In the genomic region with DNA sequence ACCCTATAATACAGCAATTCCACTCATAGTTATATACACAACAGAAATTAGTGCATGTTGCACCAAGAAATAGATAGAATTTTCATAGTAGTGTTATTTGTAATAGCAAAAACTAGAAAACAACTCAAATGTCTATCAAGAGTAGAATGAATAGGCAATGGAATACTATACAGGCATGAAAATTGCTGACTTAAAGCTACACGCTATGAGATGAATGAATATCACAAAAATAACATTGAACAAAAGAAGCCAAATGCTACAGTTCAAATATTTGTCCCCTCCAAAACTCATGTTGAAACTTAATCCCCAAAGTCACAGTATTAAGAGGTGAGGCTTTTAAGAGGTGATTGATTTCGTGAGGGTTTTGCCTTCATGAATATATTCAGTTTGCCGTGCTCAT, we compare ENCODE assay signal across 27 cellular contexts.
"Had no signal": no experiment of that assay in that cellular context is flagged by ENCODE, and none has a peak within 500 bp of the region (broad histone marks: within the 10 kb centered on the region; RNA-seq: fewer than 3 reads in every experiment).

No MANE protein-coding gene starts in this region.

- H3K4me1 ChIP-seq: colonic mucosa, esophagus squamous epithelium, foreskin keratinocyte, gastrocnemius medialis, gastroesophageal sphincter had no signal

- ATAC-seq: effector memory CD8-positive, alpha-beta T cell; esophagus mucosa; foreskin keratinocyte; gastrocnemius medialis; gastroesophageal sphincter; heart left ventricle; heart right ventricle had no signal

- H3K79me2 ChIP-seq: hepatocyte had no signal

- H3K27ac ChIP-seq: colonic mucosa, coronary artery, epithelial cell of prostate, esophagus muscularis mucosa, esophagus squamous epithelium, foreskin keratinocyte, gastrocnemius medialis, gastroesophageal sphincter, heart left ventricle, heart right ventricle, hepatocyte had no signal

- H3K9me3 ChIP-seq: colonic mucosa, esophagus muscularis mucosa, esophagus squamous epithelium, gastrocnemius medialis, gastroesophageal sphincter had no signal

- H3K36me3 ChIP-seq: colonic mucosa, esophagus muscularis mucosa, esophagus squamous epithelium, gastrocnemius medialis, gastroesophageal sphincter, heart left ventricle, heart right ventricle had no signal

- H3K4me2 ChIP-seq: hepatocyte had no signal

- DNase-seq: colonic mucosa; cortex of kidney; dermis blood vessel endothelial cell; effector CD4-positive, alpha-beta T cell; effector CD8-positive, alpha-beta T cell; effector memory CD4-positive, alpha-beta T cell; effector memory CD8-positive, alpha-beta T cell; endodermal cell; erythroblast; esophagus squamous epithelium; foreskin keratinocyte; foreskin melanocyte; gastrocnemius medialis; glutamatergic neuron; head of caudate nucleus; heart left ventricle; heart right ventricle had no signal

- H2AFZ ChIP-seq: hepatocyte had no signal

- H3K27me3 ChIP-seq: colonic mucosa, esophagus muscularis mucosa, esophagus squamous epithelium, foreskin keratinocyte, gastrocnemius medialis, gastroesophageal sphincter, heart left ventricle, heart right ventricle, hepatocyte had no signal

- H3K4me3 ChIP-seq: colonic mucosa, coronary artery, esophagus muscularis mucosa, esophagus squamous epithelium, gastrocnemius medialis, gastroesophageal sphincter, heart left ventricle, heart right ventricle, hepatocyte had no signal

- FAIRE-seq: colon, endometrium, endothelial cell of umbilical vein, frontal cortex had no signal
